Comparison of ENCODE assay signal across 2 cellular contexts in the genomic region with DNA sequence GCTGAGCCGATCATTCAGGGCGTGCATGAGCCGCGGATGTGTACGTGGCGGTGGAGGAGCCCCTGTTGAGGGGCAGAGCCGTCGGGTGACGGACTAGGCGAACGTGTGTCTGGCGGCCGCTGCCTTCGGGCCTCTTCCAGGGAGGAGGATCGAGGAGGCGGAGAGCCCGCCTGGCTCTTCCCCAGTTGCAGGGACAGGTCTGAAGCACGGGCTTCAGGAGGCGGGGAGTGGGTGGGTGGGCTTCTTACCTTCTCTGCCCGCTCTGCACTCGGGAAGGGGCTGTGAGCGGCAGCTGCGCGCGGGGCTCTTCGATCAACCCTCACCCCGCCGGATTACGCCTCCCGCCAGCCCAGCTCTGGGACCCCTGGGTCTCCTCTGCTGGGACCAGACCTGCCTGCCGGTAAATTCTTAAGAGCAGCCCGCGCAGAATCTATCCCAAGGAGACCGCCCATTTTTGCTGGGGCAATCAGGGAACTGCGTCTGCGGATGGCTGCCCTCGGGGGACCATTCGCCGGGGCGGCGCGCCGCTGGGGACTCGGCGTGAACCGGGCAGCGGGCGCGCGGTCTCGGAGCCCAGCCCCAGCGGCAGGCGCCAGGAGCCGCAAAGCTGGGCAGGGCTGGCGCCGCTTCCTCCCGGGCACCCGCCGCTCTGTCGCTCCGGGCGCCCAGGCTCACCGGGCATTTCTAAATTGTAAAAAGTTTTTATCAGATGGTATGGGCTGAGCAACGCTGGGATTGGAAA.
TF ChIP-seq lines count a peak whose summit lies in the region.

No MANE protein-coding gene starts in this region.

TF ChIP-seq in liver, 16 proteins besides CTCF, POLR2A, EP300 and RAD21 (continued from another document):
- TF ChIP-seq, protein P1, sequence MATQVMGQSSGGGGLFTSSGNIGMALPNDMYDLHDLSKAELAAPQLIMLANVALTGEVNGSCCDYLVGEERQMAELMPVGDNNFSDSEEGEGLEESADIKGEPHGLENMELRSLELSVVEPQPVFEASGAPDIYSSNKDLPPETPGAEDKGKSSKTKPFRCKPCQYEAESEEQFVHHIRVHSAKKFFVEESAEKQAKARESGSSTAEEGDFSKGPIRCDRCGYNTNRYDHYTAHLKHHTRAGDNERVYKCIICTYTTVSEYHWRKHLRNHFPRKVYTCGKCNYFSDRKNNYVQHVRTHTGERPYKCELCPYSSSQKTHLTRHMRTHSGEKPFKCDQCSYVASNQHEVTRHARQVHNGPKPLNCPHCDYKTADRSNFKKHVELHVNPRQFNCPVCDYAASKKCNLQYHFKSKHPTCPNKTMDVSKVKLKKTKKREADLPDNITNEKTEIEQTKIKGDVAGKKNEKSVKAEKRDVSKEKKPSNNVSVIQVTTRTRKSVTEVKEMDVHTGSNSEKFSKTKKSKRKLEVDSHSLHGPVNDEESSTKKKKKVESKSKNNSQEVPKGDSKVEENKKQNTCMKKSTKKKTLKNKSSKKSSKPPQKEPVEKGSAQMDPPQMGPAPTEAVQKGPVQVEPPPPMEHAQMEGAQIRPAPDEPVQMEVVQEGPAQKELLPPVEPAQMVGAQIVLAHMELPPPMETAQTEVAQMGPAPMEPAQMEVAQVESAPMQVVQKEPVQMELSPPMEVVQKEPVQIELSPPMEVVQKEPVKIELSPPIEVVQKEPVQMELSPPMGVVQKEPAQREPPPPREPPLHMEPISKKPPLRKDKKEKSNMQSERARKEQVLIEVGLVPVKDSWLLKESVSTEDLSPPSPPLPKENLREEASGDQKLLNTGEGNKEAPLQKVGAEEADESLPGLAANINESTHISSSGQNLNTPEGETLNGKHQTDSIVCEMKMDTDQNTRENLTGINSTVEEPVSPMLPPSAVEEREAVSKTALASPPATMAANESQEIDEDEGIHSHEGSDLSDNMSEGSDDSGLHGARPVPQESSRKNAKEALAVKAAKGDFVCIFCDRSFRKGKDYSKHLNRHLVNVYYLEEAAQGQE (IDR thresholded peaks at IDR 0.05), result no peak
- TF ChIP-seq YY1 (IDR thresholded peaks at IDR 0.05), result no peak
- TF ChIP-seq RXRA (IDR thresholded peaks at IDR 0.05), result no peak
- no peak for TF ChIP-seq HNF4G (IDR thresholded peaks at IDR 0.05)
- TF ChIP-seq, protein P2, sequence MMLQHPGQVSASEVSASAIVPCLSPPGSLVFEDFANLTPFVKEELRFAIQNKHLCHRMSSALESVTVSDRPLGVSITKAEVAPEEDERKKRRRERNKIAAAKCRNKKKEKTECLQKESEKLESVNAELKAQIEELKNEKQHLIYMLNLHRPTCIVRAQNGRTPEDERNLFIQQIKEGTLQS (IDR thresholded peaks at IDR 0.05), result no peak
- no peak for TF ChIP-seq FOXA2 (IDR thresholded peaks at IDR 0.05)
- TF ChIP-seq, protein P3, sequence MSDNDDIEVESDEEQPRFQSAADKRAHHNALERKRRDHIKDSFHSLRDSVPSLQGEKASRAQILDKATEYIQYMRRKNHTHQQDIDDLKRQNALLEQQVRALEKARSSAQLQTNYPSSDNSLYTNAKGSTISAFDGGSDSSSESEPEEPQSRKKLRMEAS (IDR thresholded peaks at IDR 0.05), result no peak
- no peak for TF ChIP-seq HNF4A (conservative IDR thresholded peaks at IDR 0.05)
- TF ChIP-seq EGR1 (IDR thresholded peaks at IDR 0.05; ENCODE audit: low read depth in 2 of 2), result no peak
- TF ChIP-seq SP1 (IDR thresholded peaks at IDR 0.05), result no peak

TF ChIP-seq in HepG2, 621 proteins besides CTCF, POLR2A, EP300 and RAD21 (continued from another document):
- TF ChIP-seq, protein P4, sequence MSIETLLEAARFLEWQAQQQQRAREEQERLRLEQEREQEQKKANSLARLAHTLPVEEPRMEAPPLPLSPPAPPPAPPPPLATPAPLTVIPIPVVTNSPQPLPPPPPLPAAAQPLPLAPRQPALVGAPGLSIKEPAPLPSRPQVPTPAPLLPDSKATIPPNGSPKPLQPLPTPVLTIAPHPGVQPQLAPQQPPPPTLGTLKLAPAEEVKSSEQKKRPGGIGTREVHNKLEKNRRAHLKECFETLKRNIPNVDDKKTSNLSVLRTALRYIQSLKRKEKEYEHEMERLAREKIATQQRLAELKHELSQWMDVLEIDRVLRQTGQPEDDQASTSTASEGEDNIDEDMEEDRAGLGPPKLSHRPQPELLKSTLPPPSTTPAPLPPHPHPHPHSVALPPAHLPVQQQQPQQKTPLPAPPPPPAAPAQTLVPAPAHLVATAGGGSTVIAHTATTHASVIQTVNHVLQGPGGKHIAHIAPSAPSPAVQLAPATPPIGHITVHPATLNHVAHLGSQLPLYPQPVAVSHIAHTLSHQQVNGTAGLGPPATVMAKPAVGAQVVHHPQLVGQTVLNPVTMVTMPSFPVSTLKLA (IDR thresholded peaks at IDR 0.05), result no peak
- TF ChIP-seq ZMYM2 (CRISPR knock-in tag; IDR thresholded peaks at IDR 0.05) (no peak), ZNF644 (CRISPR knock-in tag; IDR thresholded peaks at IDR 0.05; ENCODE audit: low read depth) (no peak), JUNB (CRISPR knock-in tag; IDR thresholded peaks at IDR 0.05; ENCODE audit: borderline replicate concordance) (no peak), TBP (CRISPR knock-in tag; IDR thresholded peaks at IDR 0.05) (no peak), ZNF230 (CRISPR knock-in tag; IDR thresholded peaks at IDR 0.05) (no peak), CBFB (CRISPR knock-in tag; IDR thresholded peaks at IDR 0.05) (no peak), ISX (CRISPR knock-in tag; conservative IDR thresholded peaks at IDR 0.05) (no peak), PCBP2 (optimal IDR thresholded peaks at IDR 0.05; ENCODE audit: low read depth, low read length, poor library complexity, severe bottlenecking) (no peak)
- TF ChIP-seq, protein P5, sequence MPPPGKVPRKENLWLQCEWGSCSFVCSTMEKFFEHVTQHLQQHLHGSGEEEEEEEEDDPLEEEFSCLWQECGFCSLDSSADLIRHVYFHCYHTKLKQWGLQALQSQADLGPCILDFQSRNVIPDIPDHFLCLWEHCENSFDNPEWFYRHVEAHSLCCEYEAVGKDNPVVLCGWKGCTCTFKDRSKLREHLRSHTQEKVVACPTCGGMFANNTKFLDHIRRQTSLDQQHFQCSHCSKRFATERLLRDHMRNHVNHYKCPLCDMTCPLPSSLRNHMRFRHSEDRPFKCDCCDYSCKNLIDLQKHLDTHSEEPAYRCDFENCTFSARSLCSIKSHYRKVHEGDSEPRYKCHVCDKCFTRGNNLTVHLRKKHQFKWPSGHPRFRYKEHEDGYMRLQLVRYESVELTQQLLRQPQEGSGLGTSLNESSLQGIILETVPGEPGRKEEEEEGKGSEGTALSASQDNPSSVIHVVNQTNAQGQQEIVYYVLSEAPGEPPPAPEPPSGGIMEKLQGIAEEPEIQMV (CRISPR knock-in tag; IDR thresholded peaks at IDR 0.05; ENCODE audit: low read depth), result no peak
- TF ChIP-seq, protein P6, sequence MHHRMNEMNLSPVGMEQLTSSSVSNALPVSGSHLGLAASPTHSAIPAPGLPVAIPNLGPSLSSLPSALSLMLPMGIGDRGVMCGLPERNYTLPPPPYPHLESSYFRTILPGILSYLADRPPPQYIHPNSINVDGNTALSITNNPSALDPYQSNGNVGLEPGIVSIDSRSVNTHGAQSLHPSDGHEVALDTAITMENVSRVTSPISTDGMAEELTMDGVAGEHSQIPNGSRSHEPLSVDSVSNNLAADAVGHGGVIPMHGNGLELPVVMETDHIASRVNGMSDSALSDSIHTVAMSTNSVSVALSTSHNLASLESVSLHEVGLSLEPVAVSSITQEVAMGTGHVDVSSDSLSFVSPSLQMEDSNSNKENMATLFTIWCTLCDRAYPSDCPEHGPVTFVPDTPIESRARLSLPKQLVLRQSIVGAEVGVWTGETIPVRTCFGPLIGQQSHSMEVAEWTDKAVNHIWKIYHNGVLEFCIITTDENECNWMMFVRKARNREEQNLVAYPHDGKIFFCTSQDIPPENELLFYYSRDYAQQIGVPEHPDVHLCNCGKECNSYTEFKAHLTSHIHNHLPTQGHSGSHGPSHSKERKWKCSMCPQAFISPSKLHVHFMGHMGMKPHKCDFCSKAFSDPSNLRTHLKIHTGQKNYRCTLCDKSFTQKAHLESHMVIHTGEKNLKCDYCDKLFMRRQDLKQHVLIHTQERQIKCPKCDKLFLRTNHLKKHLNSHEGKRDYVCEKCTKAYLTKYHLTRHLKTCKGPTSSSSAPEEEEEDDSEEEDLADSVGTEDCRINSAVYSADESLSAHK (CRISPR knock-in tag; IDR thresholded peaks at IDR 0.05; ENCODE audit: borderline replicate concordance), result no peak
- TF ChIP-seq, protein P7, sequence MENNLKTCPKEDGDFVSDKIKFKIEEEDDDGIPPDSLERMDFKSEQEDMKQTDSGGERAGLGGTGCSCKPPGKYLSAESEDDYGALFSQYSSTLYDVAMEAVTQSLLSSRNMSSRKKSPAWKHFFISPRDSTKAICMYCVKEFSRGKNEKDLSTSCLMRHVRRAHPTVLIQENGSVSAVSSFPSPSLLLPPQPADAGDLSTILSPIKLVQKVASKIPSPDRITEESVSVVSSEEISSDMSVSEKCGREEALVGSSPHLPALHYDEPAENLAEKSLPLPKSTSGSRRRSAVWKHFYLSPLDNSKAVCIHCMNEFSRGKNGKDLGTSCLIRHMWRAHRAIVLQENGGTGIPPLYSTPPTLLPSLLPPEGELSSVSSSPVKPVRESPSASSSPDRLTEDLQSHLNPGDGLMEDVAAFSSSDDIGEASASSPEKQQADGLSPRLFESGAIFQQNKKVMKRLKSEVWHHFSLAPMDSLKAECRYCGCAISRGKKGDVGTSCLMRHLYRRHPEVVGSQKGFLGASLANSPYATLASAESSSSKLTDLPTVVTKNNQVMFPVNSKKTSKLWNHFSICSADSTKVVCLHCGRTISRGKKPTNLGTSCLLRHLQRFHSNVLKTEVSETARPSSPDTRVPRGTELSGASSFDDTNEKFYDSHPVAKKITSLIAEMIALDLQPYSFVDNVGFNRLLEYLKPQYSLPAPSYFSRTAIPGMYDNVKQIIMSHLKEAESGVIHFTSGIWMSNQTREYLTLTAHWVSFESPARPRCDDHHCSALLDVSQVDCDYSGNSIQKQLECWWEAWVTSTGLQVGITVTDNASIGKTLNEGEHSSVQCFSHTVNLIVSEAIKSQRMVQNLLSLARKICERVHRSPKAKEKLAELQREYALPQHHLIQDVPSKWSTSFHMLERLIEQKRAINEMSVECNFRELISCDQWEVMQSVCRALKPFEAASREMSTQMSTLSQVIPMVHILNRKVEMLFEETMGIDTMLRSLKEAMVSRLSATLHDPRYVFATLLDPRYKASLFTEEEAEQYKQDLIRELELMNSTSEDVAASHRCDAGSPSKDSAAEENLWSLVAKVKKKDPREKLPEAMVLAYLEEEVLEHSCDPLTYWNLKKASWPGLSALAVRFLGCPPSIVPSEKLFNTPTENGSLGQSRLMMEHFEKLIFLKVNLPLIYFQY (CRISPR knock-in tag; IDR thresholded peaks at IDR 0.05; ENCODE audit: borderline replicate concordance), result no peak
